1 cellular context compared by ENCODE assay signal in the genomic region with DNA sequence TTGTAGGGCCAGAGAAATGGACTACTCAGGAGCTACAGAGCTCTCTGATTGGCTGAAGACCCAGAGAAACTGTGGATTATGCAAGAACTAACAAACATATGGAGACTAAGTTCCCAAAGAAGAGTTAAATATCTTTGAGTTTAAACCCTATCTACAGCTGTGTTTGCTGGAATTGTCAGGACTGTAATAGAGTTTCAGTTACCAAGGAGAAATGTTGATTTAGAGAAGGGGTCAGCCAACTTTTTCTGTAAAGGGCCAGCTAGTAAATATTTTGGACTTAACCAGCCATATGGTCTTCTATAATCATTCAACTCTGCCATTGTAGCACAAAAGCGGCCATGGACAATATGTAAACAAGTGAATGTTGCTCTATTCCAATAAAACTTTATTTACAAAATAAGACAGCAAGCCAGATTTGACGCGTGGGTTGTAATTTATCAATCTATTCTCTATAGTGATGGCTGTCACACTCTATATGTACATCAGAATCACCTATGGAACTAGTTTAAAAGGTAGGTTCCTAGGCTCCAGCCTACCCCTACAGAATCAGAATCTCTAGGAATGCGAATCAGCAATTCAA.
A peak's percentile ranks its signal among the peaks of the same experiment; 100 is the strongest.
TF ChIP-seq lines count a peak whose summit lies in the region.

No MANE protein-coding gene starts in this region.

TF ChIP-seq in K562, 482 proteins besides CTCF, POLR2A, EP300 and RAD21:
- TF ChIP-seq CEBPG (CRISPR knock-in tag; IDR thresholded peaks at IDR 0.05) (no peak), CEBPG (tag; conservative IDR thresholded peaks at IDR 0.05 in 1 of 2, IDR thresholded peaks at IDR 0.05 in 1 of 2) (peak in 1 of 2 experiments; percentile 34; a peak in 1 of 4 replicates), ZNF407 (IDR thresholded peaks at IDR 0.05; ENCODE audit: low read depth) (no peak), ILF3 (IDR thresholded peaks at IDR 0.05; ENCODE audit: borderline replicate concordance) (no peak), CEBPB (tag; IDR thresholded peaks at IDR 0.05) (peak; percentile 57), ZBTB40 (IDR thresholded peaks at IDR 0.05) (peak; percentile 88), ZBTB40 (CRISPR knock-in tag; IDR thresholded peaks at IDR 0.05) (peak; percentile 67), ETV5 (CRISPR knock-in tag; IDR thresholded peaks at IDR 0.05; ENCODE audit: low read depth) (no peak)
